Comparison of ENCODE assay signal across 1 cellular context in the genomic region with DNA sequence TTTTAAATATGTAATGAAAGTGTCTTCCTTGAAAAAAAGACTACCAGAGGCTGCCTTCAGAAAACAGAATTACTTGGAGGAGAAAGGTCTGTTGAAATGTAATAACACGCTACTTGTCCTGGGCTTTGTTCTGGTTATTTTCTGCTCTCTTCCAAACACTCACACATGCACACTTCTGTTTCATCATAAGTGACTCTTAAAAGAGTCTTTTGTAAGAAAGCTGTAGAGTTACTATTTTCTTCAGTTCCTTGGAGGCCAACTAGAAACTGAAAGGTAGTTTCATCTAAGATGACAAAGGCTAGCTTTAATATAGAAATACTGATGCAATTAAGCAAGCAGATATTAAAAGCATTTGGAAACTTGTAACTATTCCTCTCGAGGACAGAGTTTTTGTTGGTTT.
TF ChIP-seq lines count a peak whose summit lies in the region.

No MANE protein-coding gene starts in this region.

TF ChIP-seq in GM12878, 131 proteins besides CTCF, POLR2A, EP300 and RAD21:
- TF ChIP-seq SREBF2 (IDR thresholded peaks at IDR 0.05; ENCODE audit: low read length) (no peak), NR2F1 (conservative IDR thresholded peaks at IDR 0.05) (no peak)
